Comparison of ENCODE assay signal across 17 cellular contexts in genomic region chr20:34956751-34957472, GRCh38. TPM values are rescaled to one million over a fixed set of nuclear protein-coding genes. Genes with fewer than 3 reads are reported as not detected.
DNase-seq lines count a peak whose midpoint lies in the region; ATAC-seq and TF ChIP-seq lines count a peak whose summit lies in the region.
"Had no signal": no experiment of that assay in that cellular context is flagged by ENCODE, and none has a peak within 500 bp of the region (broad histone marks: within the 10 kb centered on the region; RNA-seq: fewer than 3 reads in every experiment).

No MANE protein-coding gene starts in this region.

- H3K4me3 Mint-ChIP-seq in activated CD4-positive, alpha-beta T cell treated with anti-CD3 and anti-CD28 coated beads, Interleukin-2, amount 10 ng/mL, durations not matched to agents 7 days and 5 days, result peak overlapping the region; percentile 96
- peak overlapping the region; percentile 13 to 95 (median 90) for H3K4me3 Mint-ChIP-seq in T-cell
- no peak overlapping the region for H3K4me3 Mint-ChIP-seq in memory B cell

- peaks cover 22 to 32% (median 25%) of the 10 kb centered on the region in 3 donors for H3K4me1 ChIP-seq in skeletal muscle tissue (ENCODE audit: control insufficient read depth in 3 of 3, insufficient read depth in 3 of 3, low read length in 3 of 3)

- CTCF ChIA-PET in activated CD4-positive, alpha-beta T cell treated with anti-CD3 and anti-CD28 coated beads, Interleukin-2, amount 10 ng/mL, durations not matched to agents 7 days and 5 days (lab: Charles Lee), result interaction anchor here (0.9 to 2.1 kb wide), 5 partner anchors 16 to 85 kb away, joined by 3 to 6 read pairs (median 4); partner anchors contain the start of gene GGT7
- CTCF ChIA-PET in T-cell (lab: Charles Lee), result interaction anchor here (0.6 to 1.9 kb wide), 4 partner anchors 81 to 133 kb away, joined by 3 to 9 read pairs (median 5); no protein-coding TSS in a partner anchor

- no peaks in the 10 kb centered on the region for H3K27me3 Mint-ChIP-seq in activated CD4-positive, alpha-beta T cell treated with anti-CD3 and anti-CD28 coated beads, Interleukin-2, amount 10 ng/mL, durations not matched to agents 7 days and 5 days
- H3K27me3 Mint-ChIP-seq in T-cell (no peaks in the 10 kb centered on the region), memory B cell (no peaks in the 10 kb centered on the region)
- H3K27me3 Mint-ChIP-seq: stimulated activated naive B cell treated with anti-CD40 and anti-IgM and Interleukin-4, amounts not matched to agents 10 μg/mL and 1 μg/mL and 100 μg/mL, for 72 hours had no signal

- peak overlapping the region; percentile 94 for H3K27ac Mint-ChIP-seq in activated CD4-positive, alpha-beta T cell treated with anti-CD3 and anti-CD28 coated beads, Interleukin-2, amount 10 ng/mL, durations not matched to agents 7 days and 5 days
- H3K27ac Mint-ChIP-seq in T-cell, result peak overlapping the region in 1 of 2 donors; percentile 17
- peak overlapping the region; percentile 90 for H3K27ac Mint-ChIP-seq in memory B cell

- H3K9me3 Mint-ChIP-seq in activated CD4-positive, alpha-beta T cell treated with anti-CD3 and anti-CD28 coated beads, Interleukin-2, amount 10 ng/mL, durations not matched to agents 7 days and 5 days, result no peaks in the 10 kb centered on the region
- no peaks in the 10 kb centered on the region for H3K9me3 Mint-ChIP-seq in T-cell
- H3K9me3 Mint-ChIP-seq in memory B cell, result no peaks in the 10 kb centered on the region
- H3K9me3 Mint-ChIP-seq: stimulated activated naive B cell treated with anti-CD40 and anti-IgM and Interleukin-4, amounts not matched to agents 10 μg/mL and 1 μg/mL and 100 μg/mL, for 72 hours had no signal

- no peak for DNase-seq in activated CD4-positive, alpha-beta T cell treated with anti-CD3 and anti-CD28 coated beads, Interleukin-2, amount 10 ng/mL, durations not matched to agents 7 days and 5 days
- no peak for DNase-seq in activated CD4-positive, alpha-beta T cell treated with anti-CD3 and anti-CD28 coated beads for 48 hours
- DNase-seq in T-cell (no peak), memory B cell (ENCODE audit: low spot score in 2 of 2) (no peak), erythroblast (lab: John Stamatoyannopoulos, UW) (no peak), NCI-H2029 (lab: John Stamatoyannopoulos, UW) (no peak), NCI-H510A treated with DMSO at 0.1 percent for 48 hours (lab: John Stamatoyannopoulos, UW) (no peak)
- DNase-seq: 8988T; activated gamma-delta T cell treated with Interleukin-2 at 50 U/mL for 16 hours; brain microvascular endothelial cell; HCEC 1CT; NCI-H187 treated with DMSO at 0.1 percent for 48 hours; NCI-H526 treated with DMSO at 0.1 percent for 48 hours; stimulated activated CD4-positive, alpha-beta T cell treated with anti-CD3 and anti-CD28 coated beads, Interleukin-4, amount 100 ng/mL, for 4 hours; stimulated activated naive B cell treated with anti-CD40 and anti-IgM and Interleukin-4, amounts not matched to agents 10 μg/mL and 1 μg/mL and 100 μg/mL, for 72 hours; T-helper 1 cell had no signal

- no peak overlapping the region for H3K27ac ChIP-seq in skeletal muscle tissue (ENCODE audit: low read depth, low read length)
- H3K27ac ChIP-seq: brain microvascular endothelial cell had no signal

- POLR2A ChIA-PET in activated CD4-positive, alpha-beta T cell treated with anti-CD3 and anti-CD28 coated beads, Interleukin-2, amount 10 ng/mL, durations not matched to agents 7 days and 5 days (lab: Charles Lee), result no interaction called here
- POLR2A ChIA-PET in T-cell (lab: Charles Lee), result interaction anchor here in 1 of 2 donors (0.7 kb wide), 1 partner anchor 14 kb away, joined by 10 read pairs; no protein-coding TSS in a partner anchor

- H3K36me3 ChIP-seq in skeletal muscle tissue (ENCODE audit: control insufficient read depth in 3 of 3, insufficient read depth in 3 of 3, low read length in 3 of 3), result no peaks in the 10 kb centered on the region
- H3K36me3 ChIP-seq: brain microvascular endothelial cell had no signal

- H3K9me3 ChIP-seq in skeletal muscle tissue (ENCODE audit: control insufficient read depth in 3 of 3, low read length in 3 of 3), result no peaks in the 10 kb centered on the region

- H3K27me3 ChIP-seq in skeletal muscle tissue (ENCODE audit: control insufficient read depth in 3 of 3, insufficient read depth in 3 of 3, low read length in 3 of 3), result no peaks in the 10 kb centered on the region
- H3K27me3 ChIP-seq: brain microvascular endothelial cell had no signal

- no peak for ATAC-seq in T-cell (replicated peaks in 1 of 4)
- no peak for ATAC-seq in memory B cell (ENCODE audit: low read depth)
- ATAC-seq: stimulated activated naive B cell treated with anti-CD40 and anti-IgM and Interleukin-4, amounts not matched to agents 10 μg/mL and 1 μg/mL and 100 μg/mL, for 72 hours had no signal

- H3K4me1 Mint-ChIP-seq in activated CD4-positive, alpha-beta T cell treated with anti-CD3 and anti-CD28 coated beads, Interleukin-2, amount 10 ng/mL, durations not matched to agents 7 days and 5 days, result peaks cover 34% of the 10 kb centered on the region
- H3K4me1 Mint-ChIP-seq in T-cell (peaks cover 29 to 36% (median 30%) of the 10 kb centered on the region in 3 donors), memory B cell (peaks cover 21% of the 10 kb centered on the region)

- H3K36me3 Mint-ChIP-seq in activated CD4-positive, alpha-beta T cell treated with anti-CD3 and anti-CD28 coated beads, Interleukin-2, amount 10 ng/mL, durations not matched to agents 7 days and 5 days (ENCODE audit: low read depth), result peaks cover 3% of the 10 kb centered on the region
- H3K36me3 Mint-ChIP-seq in T-cell (no peaks in the 10 kb centered on the region), memory B cell (no peaks in the 10 kb centered on the region)

- peak overlapping the region; percentile 29 to 93 (median 33) for H3K9ac ChIP-seq in skeletal muscle tissue (ENCODE audit: low read depth in 1 of 3, low read length in 3 of 3)

- TF ChIP-seq POLR2A in erythroblast (IDR thresholded peaks at IDR 0.05; ENCODE audit: low read length), result no peak

- H3K4me3 ChIP-seq in skeletal muscle tissue (ENCODE audit: low read length in 3 of 3), result no peak overlapping the region

RNA-seq across cellular contexts. Expression of gene MYH7B, which starts 1.2 kb away (rescaled TPM):
- under 1 TPM; 0.04 to 0.27 TPM for total RNA-seq in activated CD4-positive, alpha-beta T cell treated with anti-CD3 and anti-CD28 coated beads, Interleukin-2, amount 10 ng/mL, durations not matched to agents 7 days and 5 days
- total RNA-seq in T-cell, result under 1 TPM; 0.48 to 0.76 (median 0.67) TPM
- total RNA-seq in skeletal muscle tissue, result 19.3 TPM

RNA-seq across cellular contexts. Expression of gene GSS, which starts 1.3 kb away (rescaled TPM):
- total RNA-seq in activated CD4-positive, alpha-beta T cell treated with anti-CD3 and anti-CD28 coated beads, Interleukin-2, amount 10 ng/mL, durations not matched to agents 7 days and 5 days, result 10 to 100 TPM; 48.7 to 49.1 TPM
- total RNA-seq in T-cell (10 to 100 TPM; 29.4 to 45.9 (median 42.3) TPM), skeletal muscle tissue (18.3 TPM)

Comparison
In these comparisons a context has a peak if more than half of its experiments do, and no peak if none do; other contexts are left out.
1. RNA of gene MYH7B, which starts 1.2 kb away (total RNA-seq): 19.3 TPM in skeletal muscle tissue (single experiment); 0.48 to 0.76 TPM in T-cell and 0.04 to 0.27 TPM in activated CD4-positive, alpha-beta T cell treated with anti-CD3 and anti-CD28 coated beads, Interleukin-2, amount 10 ng/mL, durations not matched to agents 7 days and 5 days; every median in the first group is over 10 times any median in the second.